Comparison of ENCODE assay signal across 27 cellular contexts in the genomic region with DNA sequence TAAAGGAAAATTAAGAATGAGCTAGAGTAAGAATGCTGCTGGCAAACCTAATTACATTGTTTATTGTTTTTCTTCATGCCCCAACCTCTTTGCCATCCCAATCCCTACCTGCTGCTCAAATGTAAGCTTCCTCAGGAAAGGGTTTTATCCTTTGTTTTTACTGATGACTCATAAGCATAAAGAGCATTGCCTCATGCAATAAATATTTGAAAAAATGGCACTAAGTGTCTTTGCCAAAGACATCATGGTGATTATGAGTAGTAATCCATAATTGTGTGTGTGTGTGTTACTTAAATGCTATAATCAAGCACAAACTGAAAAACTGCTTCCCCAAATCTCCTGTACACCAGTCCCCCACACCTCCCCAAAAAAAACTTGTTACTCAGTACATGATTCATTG. TPM values are rescaled to one million over a fixed set of nuclear protein-coding genes. Genes with fewer than 3 reads are reported as not detected.
DNase-seq lines count a peak whose midpoint lies in the region; ATAC-seq, FAIRE-seq and TF ChIP-seq lines count a peak whose summit lies in the region.
"Had no signal": no experiment of that assay in that cellular context is flagged by ENCODE, and none has a peak within 500 bp of the region (broad histone marks: within the 10 kb centered on the region; RNA-seq: fewer than 3 reads in every experiment).

No MANE protein-coding gene starts in this region.

- TF ChIP-seq CTCF in astrocyte (IDR thresholded peaks at IDR 0.05; ENCODE audit: insufficient read depth, low read depth, low read length) (no peak), colonic mucosa (IDR thresholded peaks at IDR 0.05) (no peak), right atrium auricular region (IDR thresholded peaks at IDR 0.05) (no peak)

- H3K9ac ChIP-seq in astrocyte (ENCODE audit: low read length), result no peak overlapping the region
- H3K9ac ChIP-seq in colonic mucosa (ENCODE audit: low read depth in 2 of 2, low read length in 2 of 2), result no peak overlapping the region

- H3K4me1 ChIP-seq in astrocyte (ENCODE audit: insufficient read depth, low read length) (no peaks in the 10 kb centered on the region), colonic mucosa (no peaks in the 10 kb centered on the region), right atrium auricular region (no peaks in the 10 kb centered on the region)
- H3K4me1 ChIP-seq: heart right ventricle, prostate gland had no signal

- H3K79me2 ChIP-seq in astrocyte (ENCODE audit: insufficient read depth, low read length), result no peaks in the 10 kb centered on the region

- H3K4me3 Mint-ChIP-seq in astrocyte (ENCODE audit: unreplicated experiment), result no peak overlapping the region
- H3K4me3 Mint-ChIP-seq: activated naive CD4-positive, alpha-beta T cell treated with anti-CD3 and anti-CD28 coated beads, Interleukin-2, amount 50 U/mL, for 24 hours; CD8-positive, alpha-beta T cell; neural crest cell; stimulated activated memory B cell treated with anti-CD40 and anti-IgM and Interleukin-4, amounts not matched to agents 10 μg/mL and 1 μg/mL and 100 μg/mL, for 72 hours had no signal

- H3K9me3 ChIP-seq in astrocyte (ENCODE audit: insufficient read depth, low read depth, low read length) (no peaks in the 10 kb centered on the region), colonic mucosa (no peaks in the 10 kb centered on the region), right atrium auricular region (no peaks in the 10 kb centered on the region)
- H3K9me3 ChIP-seq: heart right ventricle, prostate gland had no signal

- no peaks in the 10 kb centered on the region for H3K9me3 Mint-ChIP-seq in astrocyte (ENCODE audit: unreplicated experiment)
- H3K9me3 Mint-ChIP-seq: activated naive CD4-positive, alpha-beta T cell treated with anti-CD3 and anti-CD28 coated beads, Interleukin-2, amount 50 U/mL, for 24 hours; CD8-positive, alpha-beta T cell; neural crest cell had no signal

- peaks cover 6% of the 10 kb centered on the region for H3K4me1 Mint-ChIP-seq in astrocyte (ENCODE audit: low read depth, unreplicated experiment)
- H3K4me1 Mint-ChIP-seq: activated naive CD4-positive, alpha-beta T cell treated with anti-CD3 and anti-CD28 coated beads, Interleukin-2, amount 50 U/mL, for 24 hours; neural crest cell had no signal

- no peak overlapping the region for H3K27ac ChIP-seq in astrocyte (ENCODE audit: low read depth, low read length)
- H3K27ac ChIP-seq in colonic mucosa, result no peak overlapping the region
- no peak overlapping the region for H3K27ac ChIP-seq in right atrium auricular region
- H3K27ac ChIP-seq: coronary artery, heart right ventricle, prostate gland, skin epidermis had no signal

- peak; percentile 35 for DNase-seq in Daoy (ENCODE audit: low read depth)
- DNase-seq in HS-5 (ENCODE audit: low read depth), result peak; percentile 37
- DNase-seq in astrocyte (ENCODE audit: low read depth), result peak; percentile 23
- peak; percentile 20 for DNase-seq in iris pigment epithelial cell (ENCODE audit: low read depth)
- DNase-seq in colonic mucosa, result no peak
- DNase-seq in right atrium auricular region (ENCODE audit: low spot score), result no peak
- DNase-seq in left cardiac atrium, result no peak
- DNase-seq: activated CD4-positive, alpha-beta T cell treated with anti-CD3 and anti-CD28 coated beads for 48 hours; CD8-positive, alpha-beta T cell; DMS153; heart right ventricle; left ventricle myocardium superior; NCI-H1092; NCI-H2029; NCI-H82; stimulated activated CD4-positive, alpha-beta T cell treated with anti-CD3 and anti-CD28 coated beads, Interleukin-2, amount 100 ng/mL, for 24 hours; T-helper 2 cell had no signal

- H3K27me3 Mint-ChIP-seq in astrocyte (ENCODE audit: low read depth, unreplicated experiment), result no peaks in the 10 kb centered on the region

- no peaks in the 10 kb centered on the region for H3K27me3 ChIP-seq in astrocyte (ENCODE audit: insufficient read depth, low read length)
- H3K27me3 ChIP-seq in colonic mucosa, result no peaks in the 10 kb centered on the region
- H3K27me3 ChIP-seq in right atrium auricular region, result no peaks in the 10 kb centered on the region
- H3K27me3 ChIP-seq: heart right ventricle had no signal

- no peaks in the 10 kb centered on the region for H3K36me3 Mint-ChIP-seq in astrocyte (ENCODE audit: low read depth, unreplicated experiment)
- H3K36me3 Mint-ChIP-seq: activated naive CD4-positive, alpha-beta T cell treated with anti-CD3 and anti-CD28 coated beads, Interleukin-2, amount 50 U/mL, for 24 hours; CD8-positive, alpha-beta T cell; stimulated activated memory B cell treated with anti-CD40 and anti-IgM and Interleukin-4, amounts not matched to agents 10 μg/mL and 1 μg/mL and 100 μg/mL, for 72 hours had no signal

- H3K4me3 ChIP-seq in astrocyte (ENCODE audit: insufficient read depth, low read depth, low read length) (no peak overlapping the region), colonic mucosa (no peak overlapping the region), right atrium auricular region (no peak overlapping the region)
- H3K4me3 ChIP-seq: coronary artery, heart right ventricle, prostate gland, skin epidermis had no signal

- H4K20me1 ChIP-seq in astrocyte (ENCODE audit: insufficient read depth, low read length), result no peaks in the 10 kb centered on the region

- no peak for FAIRE-seq in astrocyte (lab: Jason Lieb, UNC)
- FAIRE-seq: endometrium, GM12891 had no signal

- H3K27ac Mint-ChIP-seq in astrocyte (ENCODE audit: unreplicated experiment), result no peak overlapping the region
- H3K27ac Mint-ChIP-seq: activated naive CD4-positive, alpha-beta T cell treated with anti-CD3 and anti-CD28 coated beads, Interleukin-2, amount 50 U/mL, for 24 hours; CD8-positive, alpha-beta T cell; stimulated activated memory B cell treated with anti-CD40 and anti-IgM and Interleukin-4, amounts not matched to agents 10 μg/mL and 1 μg/mL and 100 μg/mL, for 72 hours had no signal

- H2AFZ ChIP-seq in astrocyte (ENCODE audit: low read depth, low read length), result no peak overlapping the region

- no peaks in the 10 kb centered on the region for H3K36me3 ChIP-seq in astrocyte (ENCODE audit: insufficient read depth, low read length)
- no peaks in the 10 kb centered on the region for H3K36me3 ChIP-seq in colonic mucosa
- H3K36me3 ChIP-seq in right atrium auricular region, result no peaks in the 10 kb centered on the region
- H3K36me3 ChIP-seq: heart right ventricle, prostate gland had no signal

- H3K4me2 ChIP-seq in astrocyte (ENCODE audit: low read length), result no peak overlapping the region

- ATAC-seq in GM21390 (IDR thresholded peaks at IDR 0.05; ENCODE audit: unreplicated experiment), result no peak
- ATAC-seq in left cardiac atrium, result no peak
- ATAC-seq: CD8-positive, alpha-beta T cell; heart right ventricle; left ventricle myocardium superior; stimulated activated memory B cell treated with anti-CD40 and anti-IgM and Interleukin-4, amounts not matched to agents 10 μg/mL and 1 μg/mL and 100 μg/mL, for 72 hours had no signal

- intact Hi-C loops in colonic mucosa (cut with DNase I), result no loop called here
- intact Hi-C loops in left cardiac atrium (cut with DNase I), result no loop called here

RNA-seq across cellular contexts. Expression of a gene that starts 53.4 kb away (rescaled TPM):
- 7.1 and 14.3 TPM in 2 replicates for total RNA-seq in Daoy (2014; rRNA removed; shearing (Covaris generic))
- total RNA-seq in astrocyte (0.82 and 1.0 TPM in 2 replicates), colonic mucosa (1 to 10 TPM in 1 of 2 donors, under 1 TPM in 1; 0.27 to 1.7 TPM), right atrium auricular region (10 to 100 TPM; 17.6 to 28.4 TPM), left cardiac atrium (10 to 100 TPM in 1 of 2 donors, 1 to 10 TPM in 1; 6.2 to 32.9 TPM)
- total RNA-seq: CD8-positive, alpha-beta T cell; OCI-LY7 had no signal

Comparison
In these comparisons a context has a peak if more than half of its experiments do, and no peak if none do; other contexts are left out.
1. DNase-seq: peak in Daoy (single experiment), HS-5 (single experiment), astrocyte (single experiment) and iris pigment epithelial cell (single experiment); none in colonic mucosa (single experiment), right atrium auricular region (single experiment) and left cardiac atrium (single experiment).